8 cellular contexts compared by ENCODE assay signal in genomic region chr6:121437861-121438651, GRCh38. TPM values are rescaled to one million over a fixed set of nuclear protein-coding genes. Genes with fewer than 3 reads are reported as not detected.
DNase-seq lines count a peak whose midpoint lies in the region; ATAC-seq and TF ChIP-seq lines count a peak whose summit lies in the region.

No MANE protein-coding gene starts in this region.

- peak overlapping the region; percentile 34 for H3K4me3 ChIP-seq in colonic mucosa
- H3K4me3 ChIP-seq in lung, result peak overlapping the region; percentile 52
- peak overlapping the region; percentile 86 for H3K4me3 ChIP-seq in urinary bladder (ENCODE audit: low read depth, low read length)

- no peaks in the 10 kb centered on the region for H3K36me3 Mint-ChIP-seq in activated naive CD4-positive, alpha-beta T cell treated with anti-CD3 and anti-CD28 coated beads for 36 hours (ENCODE audit: low read depth)

- H3K27ac ChIP-seq in colonic mucosa, result peak overlapping the region; percentile 34
- H3K27ac ChIP-seq in lung (ENCODE audit: low read depth in 1 of 2, low read length in 1 of 2), result peak overlapping the region; percentile 91 to 92
- peak overlapping the region; percentile 92 for H3K27ac ChIP-seq in urinary bladder (ENCODE audit: low read depth)

- peaks cover 19% of the 10 kb centered on the region for H3K4me1 Mint-ChIP-seq in activated naive CD4-positive, alpha-beta T cell treated with anti-CD3 and anti-CD28 coated beads for 36 hours (ENCODE audit: low read depth)

- intact Hi-C loops in activated naive CD4-positive, alpha-beta T cell treated with anti-CD3 and anti-CD28 coated beads for 36 hours (cut with micrococcal nuclease), result loop anchor here (1.0 to 2.0 kb wide), 2 partner anchors 103 to 885 kb away; partner anchors contain the start of gene TBC1D32
- intact Hi-C loops in colonic mucosa (cut with DNase I), result loop anchor here (10.0 kb wide), 1 partner anchor 417 kb away; no protein-coding TSS in a partner anchor

- POLR2A ChIA-PET in GM10248 (lab: Yijun Ruan, JAX), result no interaction called here

- WGBS in lung, 2 donors, result 18 to 19% methylated on average over 17 of the region's 17 CpGs
- 9% methylated on average over 17 of the region's 17 CpGs for WGBS in urinary bladder

- H3K9me3 ChIP-seq in colonic mucosa (no peaks in the 10 kb centered on the region), lung (ENCODE audit: control insufficient read depth in 2 of 2, insufficient read depth in 1 of 2, low read length in 1 of 2) (no peaks in the 10 kb centered on the region)

- peaks cover 13% of the 10 kb centered on the region for H3K27me3 Mint-ChIP-seq in activated naive CD4-positive, alpha-beta T cell treated with anti-CD3 and anti-CD28 coated beads for 36 hours (ENCODE audit: low read depth)

- no peak for TF ChIP-seq CTCF in colonic mucosa (IDR thresholded peaks at IDR 0.05)
- TF ChIP-seq CTCF in lung (IDR thresholded peaks at IDR 0.05; ENCODE audit: control extremely low read depth, extremely low read depth), result no peak
- TF ChIP-seq CTCF in GM10248 (IDR thresholded peaks at IDR 0.05; ENCODE audit: control extremely low read depth, extremely low read depth, low read depth, missing control alignments), result no peak

- H3K9ac ChIP-seq in colonic mucosa (ENCODE audit: low read depth in 2 of 2, low read length in 2 of 2), result peak overlapping the region; percentile 26 to 48

- no peak overlapping the region for H3K27ac Mint-ChIP-seq in activated naive CD4-positive, alpha-beta T cell treated with anti-CD3 and anti-CD28 coated beads for 36 hours

- H3K9me3 Mint-ChIP-seq in activated naive CD4-positive, alpha-beta T cell treated with anti-CD3 and anti-CD28 coated beads for 36 hours, result no peaks in the 10 kb centered on the region

- CTCF ChIA-PET in activated naive CD4-positive, alpha-beta T cell treated with anti-CD3 and anti-CD28 coated beads for 36 hours (lab: Charles Lee), result interaction anchor here (0.7 to 4.1 kb wide), 3 partner anchors 110 to 596 kb away, joined by 3 to 15 read pairs (median 6); no protein-coding TSS in a partner anchor
- CTCF ChIA-PET in GM10248 (lab: Yijun Ruan, JAX), result no interaction called here

- peak; percentile 12 for DNase-seq in activated naive CD4-positive, alpha-beta T cell treated with anti-CD3 and anti-CD28 coated beads for 36 hours
- DNase-seq in activated naive CD4-positive, alpha-beta T cell treated with anti-CD3 and anti-CD28 coated beads, Interleukin-2, amount 50 U/mL, for 16 hours, result no peak
- no peak for DNase-seq in colonic mucosa
- peak; percentile 35 for DNase-seq in lung (ENCODE audit: low spot score)
- no peak for DNase-seq in GM10248 (ENCODE audit: extremely low spot score)

- ATAC-seq in lung (ENCODE audit: insufficient read depth, low FRiP score) (peak; percentile 27), GM18517 (IDR thresholded peaks at IDR 0.05; ENCODE audit: unreplicated experiment) (no peak), GM18498 (IDR thresholded peaks at IDR 0.05; ENCODE audit: unreplicated experiment) (no peak)

- H3K36me3 ChIP-seq in colonic mucosa (no peaks in the 10 kb centered on the region), lung (ENCODE audit: control insufficient read depth in 2 of 2, insufficient read depth in 2 of 2, low read length in 2 of 2) (no peaks in the 10 kb centered on the region), urinary bladder (ENCODE audit: insufficient read depth) (no peaks in the 10 kb centered on the region)

- H3K4me3 Mint-ChIP-seq in activated naive CD4-positive, alpha-beta T cell treated with anti-CD3 and anti-CD28 coated beads for 36 hours, result peak overlapping the region; percentile 75

- H3K4me1 ChIP-seq in colonic mucosa, result no peaks in the 10 kb centered on the region
- H3K4me1 ChIP-seq in lung (ENCODE audit: control insufficient read depth in 2 of 2, insufficient read depth in 2 of 2, low read length in 2 of 2), result peaks cover 4% of the 10 kb centered on the region in 2 donors
- no peaks in the 10 kb centered on the region for H3K4me1 ChIP-seq in urinary bladder (ENCODE audit: insufficient read depth)

- H3K27me3 ChIP-seq in colonic mucosa (peaks cover 13% of the 10 kb centered on the region), lung (ENCODE audit: control insufficient read depth, insufficient read depth) (no peaks in the 10 kb centered on the region)

RNA-seq across cellular contexts. Expression of gene GJA1, which starts 2.6 kb away (rescaled TPM):
- under 1 TPM; 0.29 to 0.37 TPM for total RNA-seq in activated naive CD4-positive, alpha-beta T cell treated with anti-CD3 and anti-CD28 coated beads for 36 hours
- total RNA-seq in colonic mucosa (10 to 100 TPM in 1 of 2 donors, 1 to 10 TPM in 1; 8.2 to 13.7 TPM), lung (10 to 100 TPM; 59.5 to 90.0 TPM), urinary bladder (160 TPM)
- polyA plus RNA-seq in lung (10 to 100 TPM; 20.7 to 71.5 TPM), urinary bladder (117 TPM)

Comparison
In these comparisons a context has a peak if more than half of its experiments do, and no peak if none do; other contexts are left out.
1. DNase-seq: peak in activated naive CD4-positive, alpha-beta T cell treated with anti-CD3 and anti-CD28 coated beads for 36 hours (single experiment) and lung (single experiment); none in activated naive CD4-positive, alpha-beta T cell treated with anti-CD3 and anti-CD28 coated beads, Interleukin-2, amount 50 U/mL, for 16 hours (single experiment), colonic mucosa (single experiment) and GM10248 (single experiment).
2. H3K27ac ChIP-seq: peak in every context shown above with its lines; median percentile 92 in urinary bladder; 92 in lung; 34 in colonic mucosa.
3. H3K4me3 ChIP-seq: peak in every context shown above with its lines; median percentile 86 in urinary bladder; 52 in lung; 34 in colonic mucosa.
4. RNA of gene GJA1, which starts 2.6 kb away (total RNA-seq): 160 TPM in urinary bladder (single experiment), 59.5 to 90.0 TPM in lung and 8.2 to 13.7 TPM in colonic mucosa; 0.29 to 0.37 TPM in activated naive CD4-positive, alpha-beta T cell treated with anti-CD3 and anti-CD28 coated beads for 36 hours; every median in the first group is over 4 times any median in the second.